ENCODE assay signal across 1 cellular context in the genomic region with DNA sequence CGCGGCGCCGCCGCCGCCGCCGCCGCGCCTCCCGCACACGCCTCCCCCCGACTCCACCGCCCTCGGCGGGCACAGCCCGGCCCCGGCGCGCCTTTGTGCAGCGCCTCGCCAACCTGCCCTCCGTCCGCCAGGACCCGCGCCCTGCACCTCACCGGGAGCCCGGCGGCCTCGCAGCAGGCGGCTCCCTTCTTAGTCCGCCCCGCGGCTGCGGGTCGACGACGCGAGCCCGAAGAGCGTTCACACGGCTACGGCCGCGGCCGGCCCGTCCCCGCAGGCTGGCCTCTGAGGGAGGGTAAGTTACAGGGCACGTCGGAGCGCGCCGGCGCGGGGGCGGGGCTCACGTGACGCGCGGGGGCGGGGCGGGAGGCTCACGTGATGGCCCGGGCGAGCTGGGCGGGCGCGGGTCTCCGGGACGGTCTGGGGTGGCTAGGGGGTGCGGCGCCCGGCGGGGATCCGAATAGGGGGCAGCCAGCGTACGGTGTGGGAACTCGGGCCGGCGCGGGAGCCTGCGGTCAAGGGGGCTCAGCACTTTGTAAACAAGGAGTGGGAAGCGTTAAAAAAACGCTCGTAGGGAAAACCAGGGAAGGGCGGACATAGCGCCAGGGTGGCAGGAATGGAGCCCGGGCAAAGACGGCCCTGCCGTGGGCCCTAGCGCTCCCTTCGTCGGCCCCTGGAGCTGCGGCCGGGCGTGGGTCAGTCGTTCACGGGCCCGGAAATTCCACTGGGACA.
A peak's percentile ranks its signal among the peaks of the same experiment; 100 is the strongest.
TF ChIP-seq lines count a peak whose summit lies in the region.

A gene with protein sequence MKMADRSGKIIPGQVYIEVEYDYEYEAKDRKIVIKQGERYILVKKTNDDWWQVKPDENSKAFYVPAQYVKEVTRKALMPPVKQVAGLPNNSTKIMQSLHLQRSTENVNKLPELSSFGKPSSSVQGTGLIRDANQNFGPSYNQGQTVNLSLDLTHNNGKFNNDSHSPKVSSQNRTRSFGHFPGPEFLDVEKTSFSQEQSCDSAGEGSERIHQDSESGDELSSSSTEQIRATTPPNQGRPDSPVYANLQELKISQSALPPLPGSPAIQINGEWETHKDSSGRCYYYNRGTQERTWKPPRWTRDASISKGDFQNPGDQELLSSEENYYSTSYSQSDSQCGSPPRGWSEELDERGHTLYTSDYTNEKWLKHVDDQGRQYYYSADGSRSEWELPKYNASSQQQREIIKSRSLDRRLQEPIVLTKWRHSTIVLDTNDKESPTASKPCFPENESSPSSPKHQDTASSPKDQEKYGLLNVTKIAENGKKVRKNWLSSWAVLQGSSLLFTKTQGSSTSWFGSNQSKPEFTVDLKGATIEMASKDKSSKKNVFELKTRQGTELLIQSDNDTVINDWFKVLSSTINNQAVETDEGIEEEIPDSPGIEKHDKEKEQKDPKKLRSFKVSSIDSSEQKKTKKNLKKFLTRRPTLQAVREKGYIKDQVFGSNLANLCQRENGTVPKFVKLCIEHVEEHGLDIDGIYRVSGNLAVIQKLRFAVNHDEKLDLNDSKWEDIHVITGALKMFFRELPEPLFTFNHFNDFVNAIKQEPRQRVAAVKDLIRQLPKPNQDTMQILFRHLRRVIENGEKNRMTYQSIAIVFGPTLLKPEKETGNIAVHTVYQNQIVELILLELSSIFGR (minus strand): TSS at position 301 of the 729 bp plus-strand sequence. CDS start 19,976 bp downstream, outside the sequence.

TF ChIP-seq in HEK293, 187 proteins besides CTCF, POLR2A, EP300 and RAD21 (continued from another document and continues in another):
- TF ChIP-seq, protein P1, sequence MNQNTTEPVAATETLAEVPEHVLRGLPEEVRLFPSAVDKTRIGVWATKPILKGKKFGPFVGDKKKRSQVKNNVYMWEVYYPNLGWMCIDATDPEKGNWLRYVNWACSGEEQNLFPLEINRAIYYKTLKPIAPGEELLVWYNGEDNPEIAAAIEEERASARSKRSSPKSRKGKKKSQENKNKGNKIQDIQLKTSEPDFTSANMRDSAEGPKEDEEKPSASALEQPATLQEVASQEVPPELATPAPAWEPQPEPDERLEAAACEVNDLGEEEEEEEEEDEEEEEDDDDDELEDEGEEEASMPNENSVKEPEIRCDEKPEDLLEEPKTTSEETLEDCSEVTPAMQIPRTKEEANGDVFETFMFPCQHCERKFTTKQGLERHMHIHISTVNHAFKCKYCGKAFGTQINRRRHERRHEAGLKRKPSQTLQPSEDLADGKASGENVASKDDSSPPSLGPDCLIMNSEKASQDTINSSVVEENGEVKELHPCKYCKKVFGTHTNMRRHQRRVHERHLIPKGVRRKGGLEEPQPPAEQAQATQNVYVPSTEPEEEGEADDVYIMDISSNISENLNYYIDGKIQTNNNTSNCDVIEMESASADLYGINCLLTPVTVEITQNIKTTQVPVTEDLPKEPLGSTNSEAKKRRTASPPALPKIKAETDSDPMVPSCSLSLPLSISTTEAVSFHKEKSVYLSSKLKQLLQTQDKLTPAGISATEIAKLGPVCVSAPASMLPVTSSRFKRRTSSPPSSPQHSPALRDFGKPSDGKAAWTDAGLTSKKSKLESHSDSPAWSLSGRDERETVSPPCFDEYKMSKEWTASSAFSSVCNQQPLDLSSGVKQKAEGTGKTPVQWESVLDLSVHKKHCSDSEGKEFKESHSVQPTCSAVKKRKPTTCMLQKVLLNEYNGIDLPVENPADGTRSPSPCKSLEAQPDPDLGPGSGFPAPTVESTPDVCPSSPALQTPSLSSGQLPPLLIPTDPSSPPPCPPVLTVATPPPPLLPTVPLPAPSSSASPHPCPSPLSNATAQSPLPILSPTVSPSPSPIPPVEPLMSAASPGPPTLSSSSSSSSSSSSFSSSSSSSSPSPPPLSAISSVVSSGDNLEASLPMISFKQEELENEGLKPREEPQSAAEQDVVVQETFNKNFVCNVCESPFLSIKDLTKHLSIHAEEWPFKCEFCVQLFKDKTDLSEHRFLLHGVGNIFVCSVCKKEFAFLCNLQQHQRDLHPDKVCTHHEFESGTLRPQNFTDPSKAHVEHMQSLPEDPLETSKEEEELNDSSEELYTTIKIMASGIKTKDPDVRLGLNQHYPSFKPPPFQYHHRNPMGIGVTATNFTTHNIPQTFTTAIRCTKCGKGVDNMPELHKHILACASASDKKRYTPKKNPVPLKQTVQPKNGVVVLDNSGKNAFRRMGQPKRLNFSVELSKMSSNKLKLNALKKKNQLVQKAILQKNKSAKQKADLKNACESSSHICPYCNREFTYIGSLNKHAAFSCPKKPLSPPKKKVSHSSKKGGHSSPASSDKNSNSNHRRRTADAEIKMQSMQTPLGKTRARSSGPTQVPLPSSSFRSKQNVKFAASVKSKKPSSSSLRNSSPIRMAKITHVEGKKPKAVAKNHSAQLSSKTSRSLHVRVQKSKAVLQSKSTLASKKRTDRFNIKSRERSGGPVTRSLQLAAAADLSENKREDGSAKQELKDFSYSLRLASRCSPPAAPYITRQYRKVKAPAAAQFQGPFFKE (tag by site-specific recombination; IDR thresholded peaks at IDR 0.05; ENCODE audit: borderline replicate concordance): no peak
- TF ChIP-seq ZNF585B (tag by site-specific recombination; IDR thresholded peaks at IDR 0.05) (no peak), MYNN (tag by site-specific recombination; IDR thresholded peaks at IDR 0.05; ENCODE audit: borderline replicate concordance) (no peak), WT1 (tag by site-specific recombination; IDR thresholded peaks at IDR 0.05) (no peak), SP7 (tag by site-specific recombination; IDR thresholded peaks at IDR 0.05) (no peak), ZNF707 (tag by site-specific recombination; IDR thresholded peaks at IDR 0.05) (no peak), EGR2 (tag by site-specific recombination; IDR thresholded peaks at IDR 0.05; ENCODE audit: low read depth) (0 out of 2 replicates have a peak, but pooled peaks have one; percentile 22), ZNF843 (tag by site-specific recombination; IDR thresholded peaks at IDR 0.05) (no peak), ZNF701 (tag by site-specific recombination; IDR thresholded peaks at IDR 0.05) (no peak), KLF1 (tag by site-specific recombination; IDR thresholded peaks at IDR 0.05) (no peak), GFI1B (tag by site-specific recombination; IDR thresholded peaks at IDR 0.05) (no peak), ZNF174 (tag by site-specific recombination; IDR thresholded peaks at IDR 0.05) (no peak), ZBTB20 (tag by site-specific recombination; IDR thresholded peaks at IDR 0.05) (peak; percentile 86), ZNF629 (tag by site-specific recombination; IDR thresholded peaks at IDR 0.05) (no peak), ZNF292 (tag by site-specific recombination; IDR thresholded peaks at IDR 0.05; ENCODE audit: borderline replicate concordance, low read depth) (no peak), ZNF510 (tag by site-specific recombination; IDR thresholded peaks at IDR 0.05; ENCODE audit: insufficient replicate concordance) (no peak), ZNF335 (tag by site-specific recombination; conservative IDR thresholded peaks at IDR 0.05) (peak; percentile 79), SCRT1 (tag by site-specific recombination; IDR thresholded peaks at IDR 0.05; ENCODE audit: borderline replicate concordance) (no peak), ZNF768 (tag by site-specific recombination; IDR thresholded peaks at IDR 0.05) (no peak), ZFP41 (tag by site-specific recombination; IDR thresholded peaks at IDR 0.05; ENCODE audit: borderline replicate concordance) (no peak), ZFP37 (tag by site-specific recombination; IDR thresholded peaks at IDR 0.05) (0 out of 2 replicates have a peak, but pooled peaks have one; percentile 61), ZNF837 (tag by site-specific recombination; IDR thresholded peaks at IDR 0.05) (no peak), ZNF366 (tag by site-specific recombination; conservative IDR thresholded peaks at IDR 0.05) (no peak), OVOL3 (tag by site-specific recombination; IDR thresholded peaks at IDR 0.05) (0 out of 2 replicates have a peak, but pooled peaks have one; percentile 22), ZNF747 (tag by site-specific recombination; IDR thresholded peaks at IDR 0.05) (no peak), ZNF223 (tag by site-specific recombination; IDR thresholded peaks at IDR 0.05) (no peak), ZNF549 (tag by site-specific recombination; IDR thresholded peaks at IDR 0.05) (no peak), ZNF112 (tag by site-specific recombination; IDR thresholded peaks at IDR 0.05) (no peak), HOXC10 (CRISPR knock-in tag; IDR thresholded peaks at IDR 0.05) (no peak), ZBTB17 (tag by site-specific recombination; IDR thresholded peaks at IDR 0.05) (no peak), YY1 (tag by site-specific recombination; IDR thresholded peaks at IDR 0.05) (peak; percentile 56), ZNF544 (tag by site-specific recombination; IDR thresholded peaks at IDR 0.05) (no peak), GLIS1 (tag by site-specific recombination; IDR thresholded peaks at IDR 0.05) (0 out of 2 replicates have a peak, but pooled peaks have one; percentile 25), ZNF664 (tag by site-specific recombination; IDR thresholded peaks at IDR 0.05) (no peak), ZNF623 (tag by site-specific recombination; IDR thresholded peaks at IDR 0.05) (no peak), ZNF433 (tag by site-specific recombination; IDR thresholded peaks at IDR 0.05; ENCODE audit: low read depth) (no peak), SCRT2 (tag by site-specific recombination; IDR thresholded peaks at IDR 0.05) (no peak), ZNF324 (tag by site-specific recombination; IDR thresholded peaks at IDR 0.05) (no peak)
- TF ChIP-seq, protein P2, sequence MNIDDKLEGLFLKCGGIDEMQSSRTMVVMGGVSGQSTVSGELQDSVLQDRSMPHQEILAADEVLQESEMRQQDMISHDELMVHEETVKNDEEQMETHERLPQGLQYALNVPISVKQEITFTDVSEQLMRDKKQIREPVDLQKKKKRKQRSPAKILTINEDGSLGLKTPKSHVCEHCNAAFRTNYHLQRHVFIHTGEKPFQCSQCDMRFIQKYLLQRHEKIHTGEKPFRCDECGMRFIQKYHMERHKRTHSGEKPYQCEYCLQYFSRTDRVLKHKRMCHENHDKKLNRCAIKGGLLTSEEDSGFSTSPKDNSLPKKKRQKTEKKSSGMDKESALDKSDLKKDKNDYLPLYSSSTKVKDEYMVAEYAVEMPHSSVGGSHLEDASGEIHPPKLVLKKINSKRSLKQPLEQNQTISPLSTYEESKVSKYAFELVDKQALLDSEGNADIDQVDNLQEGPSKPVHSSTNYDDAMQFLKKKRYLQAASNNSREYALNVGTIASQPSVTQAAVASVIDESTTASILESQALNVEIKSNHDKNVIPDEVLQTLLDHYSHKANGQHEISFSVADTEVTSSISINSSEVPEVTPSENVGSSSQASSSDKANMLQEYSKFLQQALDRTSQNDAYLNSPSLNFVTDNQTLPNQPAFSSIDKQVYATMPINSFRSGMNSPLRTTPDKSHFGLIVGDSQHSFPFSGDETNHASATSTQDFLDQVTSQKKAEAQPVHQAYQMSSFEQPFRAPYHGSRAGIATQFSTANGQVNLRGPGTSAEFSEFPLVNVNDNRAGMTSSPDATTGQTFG (tag by site-specific recombination; IDR thresholded peaks at IDR 0.05; ENCODE audit: borderline replicate concordance): no peak
- TF ChIP-seq, protein P3, sequence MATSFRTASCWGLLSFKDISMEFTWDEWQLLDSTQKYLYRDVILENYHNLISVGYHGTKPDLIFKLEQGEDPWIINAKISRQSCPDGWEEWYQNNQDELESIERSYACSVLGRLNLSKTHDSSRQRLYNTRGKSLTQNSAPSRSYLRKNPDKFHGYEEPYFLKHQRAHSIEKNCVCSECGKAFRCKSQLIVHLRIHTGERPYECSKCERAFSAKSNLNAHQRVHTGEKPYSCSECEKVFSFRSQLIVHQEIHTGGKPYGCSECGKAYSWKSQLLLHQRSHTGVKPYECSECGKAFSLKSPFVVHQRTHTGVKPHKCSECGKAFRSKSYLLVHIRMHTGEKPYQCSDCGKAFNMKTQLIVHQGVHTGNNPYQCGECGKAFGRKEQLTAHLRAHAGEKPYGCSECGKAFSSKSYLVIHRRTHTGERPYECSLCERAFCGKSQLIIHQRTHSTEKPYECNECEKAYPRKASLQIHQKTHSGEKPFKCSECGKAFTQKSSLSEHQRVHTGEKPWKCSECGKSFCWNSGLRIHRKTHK (tag by site-specific recombination; IDR thresholded peaks at IDR 0.05): no peak
- TF ChIP-seq, protein P4, sequence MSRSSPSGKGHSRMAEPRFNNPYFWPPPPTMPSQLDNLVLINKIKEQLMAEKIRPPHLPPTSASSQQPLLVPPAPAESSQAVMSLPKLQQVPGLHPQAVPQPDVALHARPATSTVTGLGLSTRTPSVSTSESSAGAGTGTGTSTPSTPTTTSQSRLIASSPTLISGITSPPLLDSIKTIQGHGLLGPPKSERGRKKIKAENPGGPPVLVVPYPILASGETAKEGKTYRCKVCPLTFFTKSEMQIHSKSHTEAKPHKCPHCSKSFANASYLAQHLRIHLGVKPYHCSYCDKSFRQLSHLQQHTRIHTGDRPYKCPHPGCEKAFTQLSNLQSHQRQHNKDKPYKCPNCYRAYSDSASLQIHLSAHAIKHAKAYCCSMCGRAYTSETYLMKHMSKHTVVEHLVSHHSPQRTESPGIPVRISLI (tag by site-specific recombination; IDR thresholded peaks at IDR 0.05): no peak
- TF ChIP-seq, protein P5, sequence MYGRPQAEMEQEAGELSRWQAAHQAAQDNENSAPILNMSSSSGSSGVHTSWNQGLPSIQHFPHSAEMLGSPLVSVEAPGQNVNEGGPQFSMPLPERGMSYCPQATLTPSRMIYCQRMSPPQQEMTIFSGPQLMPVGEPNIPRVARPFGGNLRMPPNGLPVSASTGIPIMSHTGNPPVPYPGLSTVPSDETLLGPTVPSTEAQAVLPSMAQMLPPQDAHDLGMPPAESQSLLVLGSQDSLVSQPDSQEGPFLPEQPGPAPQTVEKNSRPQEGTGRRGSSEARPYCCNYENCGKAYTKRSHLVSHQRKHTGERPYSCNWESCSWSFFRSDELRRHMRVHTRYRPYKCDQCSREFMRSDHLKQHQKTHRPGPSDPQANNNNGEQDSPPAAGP (tag by site-specific recombination; IDR thresholded peaks at IDR 0.05): peak; percentile 44; the same call in 1 of the 2 replicates
- TF ChIP-seq, protein P6, sequence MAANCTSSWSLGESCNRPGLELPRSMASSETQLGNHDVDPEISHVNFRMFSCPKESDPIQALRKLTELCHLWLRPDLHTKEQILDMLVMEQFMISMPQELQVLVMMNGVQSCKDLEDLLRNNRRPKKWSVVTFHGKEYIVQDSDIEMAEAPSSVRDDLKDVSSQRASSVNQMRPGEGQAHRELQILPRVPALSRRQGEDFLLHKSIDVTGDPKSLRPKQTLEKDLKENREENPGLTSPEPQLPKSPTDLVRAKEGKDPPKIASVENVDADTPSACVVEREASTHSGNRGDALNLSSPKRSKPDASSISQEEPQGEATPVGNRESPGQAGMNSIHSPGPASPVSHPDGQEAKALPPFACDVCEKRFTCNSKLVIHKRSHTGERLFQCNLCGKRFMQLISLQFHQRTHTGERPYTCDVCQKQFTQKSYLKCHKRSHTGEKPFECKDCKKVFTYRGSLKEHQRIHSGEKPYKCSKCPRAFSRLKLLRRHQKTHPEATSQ (tag by site-specific recombination; IDR thresholded peaks at IDR 0.05): no peak
